In genomic region chr1:54944610-54945392, GRCh38 we compare ENCODE assay signal across 8 cellular contexts. TPM values are rescaled to one million over a fixed set of nuclear protein-coding genes. Genes with fewer than 3 reads are reported as not detected.
DNase-seq lines count a peak whose midpoint lies in the region; ATAC-seq, FAIRE-seq and TF ChIP-seq lines count a peak whose summit lies in the region.

No MANE protein-coding gene starts in this region.

- no peak overlapping the region for H3K9ac ChIP-seq in kidney (ENCODE audit: low read length in 2 of 2)

- H3K9me3 ChIP-seq in kidney (ENCODE audit: control insufficient read depth in 1 of 2, low read length in 2 of 2), result no peaks in the 10 kb centered on the region

- peak; percentile 79 for TF ChIP-seq CTCF in kidney (IDR thresholded peaks at IDR 0.05; ENCODE audit: borderline replicate concordance, extremely low read depth, insufficient read depth)

- no peaks in the 10 kb centered on the region for H3K36me3 ChIP-seq in kidney (ENCODE audit: control insufficient read depth in 1 of 2, insufficient read depth in 2 of 2, low read length in 2 of 2)

- peak; percentile 83 for DNase-seq in EH (ENCODE audit: low read depth)
- peak; percentile 61 for DNase-seq in NCI-H2227 treated with DMSO at 0.1 percent for 48 hours (lab: John Stamatoyannopoulos, UW)
- DNase-seq in activated CD4-positive, CD25-positive, alpha-beta regulatory T cell (lab: John Stamatoyannopoulos, UW), result peak; percentile 16 to 24 (median 21)
- peak; percentile 90 for DNase-seq in cerebellar cortex (ENCODE audit: low spot score)
- no peak for DNase-seq in kidney
- peak; percentile 16 to 28 for DNase-seq in stimulated activated CD4-positive, alpha-beta T cell treated with anti-CD3 and anti-CD28 coated beads, Interleukin-15, amount 100 ng/mL, for 48 hours (ENCODE audit: low read depth in 2 of 2)
- DNase-seq in mesenteric fat pad (ENCODE audit: low spot score), result no peak

- intact Hi-C loops in kidney (cut with DNase I), result no loop called here

- H3K4me3 ChIP-seq in kidney (ENCODE audit: low read length in 2 of 2), result no peak overlapping the region

- H3K27ac ChIP-seq in kidney (ENCODE audit: low read depth in 2 of 2, low read length in 2 of 2), result no peak overlapping the region

- FAIRE-seq in kidney (lab: Jason Lieb, UNC), result peak; percentile 72

- peak; percentile 61 for ATAC-seq in HG02885 (IDR thresholded peaks at IDR 0.05; ENCODE audit: poor library complexity, unreplicated experiment)

- H3K4me1 ChIP-seq in kidney (ENCODE audit: control insufficient read depth in 1 of 2, insufficient read depth in 1 of 2, low read depth in 1 of 2, low read length in 2 of 2), result no peaks in the 10 kb centered on the region

RNA-seq across cellular contexts. Expression of gene TMEM61, which starts 35.6 kb away (rescaled TPM):
- total RNA-seq in kidney (7.0 TPM), mesenteric fat pad (not detected)
- 42.7 TPM for polyA plus RNA-seq in kidney (ENCODE audit: insufficient read depth, low read depth, low replicate concordance)

RNA-seq across cellular contexts. Expression of gene BSND, which starts 53.9 kb away (rescaled TPM):
- total RNA-seq in kidney (1.4 TPM), mesenteric fat pad (not detected)
- polyA plus RNA-seq in kidney (ENCODE audit: insufficient read depth, low read depth, low replicate concordance), result 22.7 TPM

RNA-seq across cellular contexts. Expression of gene DHCR24, which starts 57.8 kb away (rescaled TPM):
- total RNA-seq in kidney, result 91.7 TPM
- polyA plus RNA-seq in kidney (ENCODE audit: insufficient read depth, low read depth, low replicate concordance), result 33.7 TPM
- total RNA-seq in mesenteric fat pad, result 115 TPM

Comparison
In these comparisons a context has a peak if more than half of its experiments do, and no peak if none do; other contexts are left out.
1. DNase-seq: peak in EH (single experiment), NCI-H2227 treated with DMSO at 0.1 percent for 48 hours (single experiment), activated CD4-positive, CD25-positive, alpha-beta regulatory T cell (4 of 4), cerebellar cortex (single experiment) and stimulated activated CD4-positive, alpha-beta T cell treated with anti-CD3 and anti-CD28 coated beads, Interleukin-15, amount 100 ng/mL, for 48 hours (2 of 2); none in kidney (single experiment) and mesenteric fat pad (single experiment).